ENCODE assay signal across 17 cellular contexts in the genomic region with DNA sequence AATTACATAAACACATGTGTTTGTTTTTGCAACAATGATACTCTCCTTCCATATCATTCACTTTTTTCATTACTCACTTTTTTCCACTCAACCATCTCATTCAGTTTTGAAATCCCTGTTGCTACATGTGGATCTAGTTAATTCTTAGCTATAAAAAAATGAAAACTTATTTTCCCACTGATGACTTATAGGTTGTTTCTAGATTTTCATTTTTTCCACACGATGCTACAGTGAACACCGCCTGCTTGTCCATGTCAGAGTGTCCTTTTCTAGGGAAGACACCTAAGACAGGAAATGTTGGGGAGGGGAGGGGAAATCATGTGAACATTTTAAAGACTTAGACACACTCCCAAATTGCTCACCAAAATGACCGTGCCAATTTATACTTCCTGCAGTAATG.
A peak's percentile ranks its signal among the peaks of the same experiment; 100 is the strongest.
DNase-seq lines count a peak whose midpoint lies in the region; ATAC-seq lines count a peak whose summit lies in the region.
"Had no signal": no experiment of that assay in that cellular context is flagged by ENCODE, and none has a peak within 500 bp of the region (broad histone marks: within the 10 kb centered on the region; RNA-seq: fewer than 3 reads in every experiment).

No MANE protein-coding gene starts in this region.

- ATAC-seq in sciatic nerve = peak; percentile 31
- ATAC-seq in effector memory CD8-positive, alpha-beta T cell (replicated peaks) = no peak
- ATAC-seq in stimulated activated naive B cell treated with anti-CD40 and anti-IgM and Interleukin-4, amounts not matched to agents 10 μg/mL and 1 μg/mL and 100 μg/mL, for 72 hours (replicated peaks) = no peak

- no peak for DNase-seq in activated CD4-positive, alpha-beta T cell treated with anti-CD3 and anti-CD28 coated beads, Interleukin-2, amount 10 ng/mL, durations not matched to agents 24 days and 14 days
- no peak for DNase-seq in activated CD4-positive, alpha-beta T cell treated with anti-CD3 and anti-CD28 coated beads for 4 hours
- DNase-seq in Karpas-422 = no peak
- peak; percentile 72 for DNase-seq in dedifferentiated amniotic fluid mesenchymal stem cell (ENCODE audit: extremely low spot score)
- DNase-seq in sciatic nerve (ENCODE audit: low spot score) = no peak
- DNase-seq in NCI-H774 (lab: John Stamatoyannopoulos, UW) = no peak
- no peak for DNase-seq in effector memory CD8-positive, alpha-beta T cell
- no peak for DNase-seq in stimulated activated naive B cell treated with anti-CD40 and anti-IgM and Interleukin-4, amounts not matched to agents 10 μg/mL and 1 μg/mL and 100 μg/mL, for 72 hours
- DNase-seq: 8988T; activated CD4-positive, alpha-beta T cell treated with anti-CD3 and anti-CD28 coated beads, Interleukin-2, amount 10 ng/mL, durations not matched to agents 7 days and 5 days; activated T-cell treated with anti-CD3 and anti-CD28 coated beads, Interleukin-2, amount 50 U/mL, for 1 hour; amygdala; naive B cell; psoas muscle; Right ventricle myocardium superior; stimulated activated CD4-positive, alpha-beta T cell treated with anti-CD3 and anti-CD28 coated beads, Interleukin-15, amount 100 ng/mL, for 24 hours had no signal

- H2AFZ ChIP-seq in Karpas-422 (ENCODE audit: low read length) = no peak overlapping the region

- peak overlapping the region; percentile 60 for H3K27ac Mint-ChIP-seq in activated CD4-positive, alpha-beta T cell treated with anti-CD3 and anti-CD28 coated beads, Interleukin-2, amount 10 ng/mL, durations not matched to agents 24 days and 14 days
- no peak overlapping the region for H3K27ac Mint-ChIP-seq in effector memory CD8-positive, alpha-beta T cell
- H3K27ac Mint-ChIP-seq in stimulated activated naive B cell treated with anti-CD40 and anti-IgM and Interleukin-4, amounts not matched to agents 10 μg/mL and 1 μg/mL and 100 μg/mL, for 72 hours = no peak overlapping the region
- H3K27ac Mint-ChIP-seq: activated CD4-positive, alpha-beta T cell treated with anti-CD3 and anti-CD28 coated beads, Interleukin-2, amount 10 ng/mL, durations not matched to agents 7 days and 5 days; T-helper 2 cell treated with Interferon-gamma antibody and Interleukin-4, amounts not matched to agents 5 μg/mL and 100 μg/mL, for 36 hours had no signal

- peaks cover 6% of the 10 kb centered on the region for H3K4me1 Mint-ChIP-seq in activated CD4-positive, alpha-beta T cell treated with anti-CD3 and anti-CD28 coated beads, Interleukin-2, amount 10 ng/mL, durations not matched to agents 24 days and 14 days
- no peaks in the 10 kb centered on the region for H3K4me1 Mint-ChIP-seq in effector memory CD8-positive, alpha-beta T cell (ENCODE audit: low read depth in 2 of 2)
- peaks cover 0 to 1% of the 10 kb centered on the region in 2 donors for H3K4me1 Mint-ChIP-seq in stimulated activated naive B cell treated with anti-CD40 and anti-IgM and Interleukin-4, amounts not matched to agents 10 μg/mL and 1 μg/mL and 100 μg/mL, for 72 hours
- H3K4me1 Mint-ChIP-seq: activated CD4-positive, alpha-beta T cell treated with anti-CD3 and anti-CD28 coated beads, Interleukin-2, amount 10 ng/mL, durations not matched to agents 7 days and 5 days had no signal

- H3K36me3 Mint-ChIP-seq in activated CD4-positive, alpha-beta T cell treated with anti-CD3 and anti-CD28 coated beads, Interleukin-2, amount 10 ng/mL, durations not matched to agents 24 days and 14 days (ENCODE audit: low read depth) = no peaks in the 10 kb centered on the region
- no peaks in the 10 kb centered on the region for H3K36me3 Mint-ChIP-seq in effector memory CD8-positive, alpha-beta T cell (ENCODE audit: insufficient read depth)
- no peaks in the 10 kb centered on the region for H3K36me3 Mint-ChIP-seq in stimulated activated naive B cell treated with anti-CD40 and anti-IgM and Interleukin-4, amounts not matched to agents 10 μg/mL and 1 μg/mL and 100 μg/mL, for 72 hours
- H3K36me3 Mint-ChIP-seq: naive B cell had no signal

- peaks cover 25% of the 10 kb centered on the region for H3K4me1 ChIP-seq in Karpas-422 (ENCODE audit: low read length)
- H3K4me1 ChIP-seq: psoas muscle had no signal

- peaks cover 1% of the 10 kb centered on the region for H3K27me3 Mint-ChIP-seq in activated CD4-positive, alpha-beta T cell treated with anti-CD3 and anti-CD28 coated beads, Interleukin-2, amount 10 ng/mL, durations not matched to agents 24 days and 14 days
- H3K27me3 Mint-ChIP-seq in effector memory CD8-positive, alpha-beta T cell = peaks cover 3 to 9% of the 10 kb centered on the region in 2 donors
- H3K27me3 Mint-ChIP-seq in stimulated activated naive B cell treated with anti-CD40 and anti-IgM and Interleukin-4, amounts not matched to agents 10 μg/mL and 1 μg/mL and 100 μg/mL, for 72 hours = peaks cover 1 to 4% of the 10 kb centered on the region in 2 donors

- H3K27me3 ChIP-seq in Karpas-422 (ENCODE audit: low read length) = no peaks in the 10 kb centered on the region

- H3K36me3 ChIP-seq in Karpas-422 (ENCODE audit: insufficient read depth, low read length) = no peaks in the 10 kb centered on the region

- intact Hi-C loops in activated CD4-positive, alpha-beta T cell treated with anti-CD3 and anti-CD28 coated beads, Interleukin-2, amount 10 ng/mL, durations not matched to agents 24 days and 14 days (cut with micrococcal nuclease) = no loop called here
- intact Hi-C loops in sciatic nerve (cut with DNase I) = no loop called here

- peak overlapping the region; percentile 44; the same call in 1 of the 2 replicates for H3K4me3 ChIP-seq in Karpas-422 (ENCODE audit: low read length)
- H3K4me3 ChIP-seq: psoas muscle had no signal

- H3K9me3 Mint-ChIP-seq in activated CD4-positive, alpha-beta T cell treated with anti-CD3 and anti-CD28 coated beads, Interleukin-2, amount 10 ng/mL, durations not matched to agents 24 days and 14 days = no peaks in the 10 kb centered on the region
- H3K9me3 Mint-ChIP-seq in effector memory CD8-positive, alpha-beta T cell = no peaks in the 10 kb centered on the region
- H3K9me3 Mint-ChIP-seq in stimulated activated naive B cell treated with anti-CD40 and anti-IgM and Interleukin-4, amounts not matched to agents 10 μg/mL and 1 μg/mL and 100 μg/mL, for 72 hours = no peaks in the 10 kb centered on the region
- H3K9me3 Mint-ChIP-seq: activated CD4-positive, alpha-beta T cell treated with anti-CD3 and anti-CD28 coated beads, Interleukin-2, amount 10 ng/mL, durations not matched to agents 7 days and 5 days; naive B cell; T-helper 2 cell treated with Interferon-gamma antibody and Interleukin-4, amounts not matched to agents 5 μg/mL and 100 μg/mL, for 36 hours had no signal

- H3K79me2 ChIP-seq in Karpas-422 (ENCODE audit: low read length) = no peaks in the 10 kb centered on the region

- peak overlapping the region; percentile 61 for H3K4me2 ChIP-seq in Karpas-422 (ENCODE audit: low read depth, low read length, poor library complexity, severe bottlenecking)

- H3K9me2 ChIP-seq in Karpas-422 (replicated peaks; ENCODE audit: insufficient read depth, low read length) = no peaks in the 10 kb centered on the region

- H4K20me1 ChIP-seq in Karpas-422 (ENCODE audit: insufficient read depth, low read depth, low read length) = no peaks in the 10 kb centered on the region

- H3K27ac ChIP-seq in Karpas-422 (ENCODE audit: low read length) = peak overlapping the region; percentile 73; the same call in 1 of the 2 replicates
- H3K27ac ChIP-seq: psoas muscle had no signal

- H3K9me3 ChIP-seq in Karpas-422 (ENCODE audit: low read length) = no peaks in the 10 kb centered on the region
- H3K9me3 ChIP-seq: psoas muscle had no signal

- H3K9ac ChIP-seq in Karpas-422 (ENCODE audit: low read length) = peak overlapping the region; percentile 41; the same call in 1 of the 2 replicates

- H3K4me3 Mint-ChIP-seq in activated CD4-positive, alpha-beta T cell treated with anti-CD3 and anti-CD28 coated beads, Interleukin-2, amount 10 ng/mL, durations not matched to agents 24 days and 14 days = no peak overlapping the region
- no peak overlapping the region for H3K4me3 Mint-ChIP-seq in effector memory CD8-positive, alpha-beta T cell
- no peak overlapping the region for H3K4me3 Mint-ChIP-seq in stimulated activated naive B cell treated with anti-CD40 and anti-IgM and Interleukin-4, amounts not matched to agents 10 μg/mL and 1 μg/mL and 100 μg/mL, for 72 hours
- H3K4me3 Mint-ChIP-seq: activated CD4-positive, alpha-beta T cell treated with anti-CD3 and anti-CD28 coated beads, Interleukin-2, amount 10 ng/mL, durations not matched to agents 7 days and 5 days; naive B cell; T-helper 2 cell treated with Interferon-gamma antibody and Interleukin-4, amounts not matched to agents 5 μg/mL and 100 μg/mL, for 36 hours had no signal
